9 cellular contexts compared by ENCODE assay signal in genomic region chr7:55508301-55509011, GRCh38.
DNase-seq lines count a peak whose midpoint lies in the region; ATAC-seq lines count a peak whose summit lies in the region.
"Had no signal": no experiment of that assay in that cellular context is flagged by ENCODE, and none has a peak within 500 bp of the region (broad histone marks: within the 10 kb centered on the region; RNA-seq: fewer than 3 reads in every experiment).

No MANE protein-coding gene starts in this region.

- H3K4me1 ChIP-seq in HAP-1, result no peaks in the 10 kb centered on the region

- no peak overlapping the region for H3K4me3 Mint-ChIP-seq in activated naive CD4-positive, alpha-beta T cell treated with anti-CD3 and anti-CD28 coated beads, Interleukin-2, amount 50 U/mL, for 24 hours
- H3K4me3 Mint-ChIP-seq: dendritic cell treated with granulocyte-macrophage colony-stimulating factor and Interleukin-4, amounts not matched to agents 40 ng/mL and 50 ng/mL, for 4 days had no signal

- peaks cover 8% of the 10 kb centered on the region for H3K36me3 Mint-ChIP-seq in activated naive CD4-positive, alpha-beta T cell treated with anti-CD3 and anti-CD28 coated beads, Interleukin-2, amount 50 U/mL, for 24 hours

- H3K27me3 ChIP-seq in HAP-1 (ENCODE audit: low read depth), result no peaks in the 10 kb centered on the region

- no peaks in the 10 kb centered on the region for H3K9me3 Mint-ChIP-seq in activated naive CD4-positive, alpha-beta T cell treated with anti-CD3 and anti-CD28 coated beads, Interleukin-2, amount 50 U/mL, for 24 hours
- H3K9me3 Mint-ChIP-seq: dendritic cell treated with granulocyte-macrophage colony-stimulating factor and Interleukin-4, amounts not matched to agents 40 ng/mL and 50 ng/mL, for 4 days had no signal

- in situ Hi-C loops in HAP-1 (cut with MboI; ENCODE audit: low sequenced_read_pairs), result no loop called here

- no peaks in the 10 kb centered on the region for H3K27me3 Mint-ChIP-seq in activated naive CD4-positive, alpha-beta T cell treated with anti-CD3 and anti-CD28 coated beads, Interleukin-2, amount 50 U/mL, for 24 hours
- H3K27me3 Mint-ChIP-seq: dendritic cell treated with granulocyte-macrophage colony-stimulating factor and Interleukin-4, amounts not matched to agents 40 ng/mL and 50 ng/mL, for 4 days had no signal

- no peaks in the 10 kb centered on the region for H3K9me3 ChIP-seq in HAP-1

- no peak overlapping the region for H3K4me3 ChIP-seq in HAP-1

- peak overlapping the region; percentile 59 for H3K27ac Mint-ChIP-seq in activated naive CD4-positive, alpha-beta T cell treated with anti-CD3 and anti-CD28 coated beads, Interleukin-2, amount 50 U/mL, for 24 hours

- no peak for DNase-seq in activated naive CD4-positive, alpha-beta T cell treated with Interleukin-2 at 50 U/mL for 16 hours
- DNase-seq in stimulated activated CD8-positive, alpha-beta memory T cell treated with anti-CD3 and anti-CD28 coated beads, Interleukin-4, amount 100 ng/mL, for 48 hours, result peak; percentile 45
- DNase-seq in NCI-H510A (lab: John Stamatoyannopoulos, UW) (no peak), UCSD-AML1 (lab: John Stamatoyannopoulos, UW; ENCODE audit: unreplicated experiment) (no peak), HAP-1 (ENCODE audit: low spot score in 2 of 2) (no peak)

- no peaks in the 10 kb centered on the region for H3K36me3 ChIP-seq in HAP-1 (replicated peaks)

- peak; percentile 66 for ATAC-seq in GM21576 (IDR thresholded peaks at IDR 0.05; ENCODE audit: unreplicated experiment)
- peak; percentile 47 for ATAC-seq in HG03354 (IDR thresholded peaks at IDR 0.05; ENCODE audit: poor library complexity, severe bottlenecking, unreplicated experiment)

- peaks cover 82% of the 10 kb centered on the region for H3K4me1 Mint-ChIP-seq in activated naive CD4-positive, alpha-beta T cell treated with anti-CD3 and anti-CD28 coated beads, Interleukin-2, amount 50 U/mL, for 24 hours
